8 cellular contexts compared by ENCODE assay signal in genomic region chr11:73761403-73761945, GRCh38. TPM values are rescaled to one million over a fixed set of nuclear protein-coding genes. Genes with fewer than 3 reads are reported as not detected.
DNase-seq lines count a peak whose midpoint lies in the region; ATAC-seq and TF ChIP-seq lines count a peak whose summit lies in the region.

No MANE protein-coding gene starts in this region.

- peaks cover 19% of the 10 kb centered on the region in 2 donors for H3K4me1 ChIP-seq in thyroid gland

- peaks cover 34% of the 10 kb centered on the region for H3K4me1 Mint-ChIP-seq in CD4-positive, alpha-beta T cell (ENCODE audit: low read depth)
- H3K4me1 Mint-ChIP-seq in activated naive CD8-positive, alpha-beta T cell treated with anti-CD3 and anti-CD28 coated beads, Interleukin-2, amount 50 U/mL, for 24 hours, result peaks cover 30% of the 10 kb centered on the region

- TF ChIP-seq CTCF in CD4-positive, alpha-beta T cell (IDR thresholded peaks at IDR 0.05), result no peak
- peak in 1 of 6 experiments; percentile 1 for TF ChIP-seq CTCF in thyroid gland (IDR thresholded peaks at IDR 0.05)

- 47 to 48% methylated on average over 16 of the region's 16 CpGs for WGBS in thyroid gland, 2 donors

- no peak for DNase-seq in CD4-positive, alpha-beta T cell
- DNase-seq in activated naive CD8-positive, alpha-beta T cell treated with anti-CD3 and anti-CD28 coated beads, Interleukin-2, amount 50 U/mL, for 24 hours, result no peak
- DNase-seq in left colon, result peak; percentile 43 to 46
- DNase-seq in thyroid gland, result no peak
- no peak for DNase-seq in effector CD4-positive, alpha-beta T cell
- DNase-seq in putamen (ENCODE audit: low spot score), result no peak
- DNase-seq in NCI-H187 (lab: John Stamatoyannopoulos, UW), result no peak

- peak; percentile 4 for ATAC-seq in CD4-positive, alpha-beta T cell (ENCODE audit: poor library complexity)
- ATAC-seq in HG02981 (IDR thresholded peaks at IDR 0.05; ENCODE audit: unreplicated experiment), result peak; percentile 1
- ATAC-seq in activated naive CD8-positive, alpha-beta T cell treated with anti-CD3 and anti-CD28 coated beads, Interleukin-2, amount 50 U/mL, for 24 hours, result peak; percentile 1
- ATAC-seq in left colon, result peak; percentile 10

- peak overlapping the region in 1 of 3 donors; percentile 18 for H3K4me3 ChIP-seq in thyroid gland (replicated peaks in 1 of 3)

- POLR2A ChIA-PET in CD4-positive, alpha-beta T cell (lab: Charles Lee), result interaction anchor here (0.5 to 3.9 kb wide), 23 partner anchors 9 to 1721 kb away, joined by 3 to 236 read pairs (median 4); partner anchors contain the start of genes COA4, FAM168A, FCHSD2 and LIPT2

- CTCF ChIA-PET in CD4-positive, alpha-beta T cell (lab: Charles Lee), result interaction anchor here (0.6 to 4.1 kb wide), 9 partner anchors 9 to 619 kb away, joined by 3 to 35 read pairs (median 4); partner anchors contain the start of genes FCHSD2 and MRPL48

- H3K27me3 ChIP-seq in CD4-positive, alpha-beta T cell (ENCODE audit: control insufficient read depth, insufficient read depth, low read length), result no peaks in the 10 kb centered on the region
- no peaks in the 10 kb centered on the region for H3K27me3 ChIP-seq in thyroid gland

- intact Hi-C loops in CD4-positive, alpha-beta T cell (cut with DNase I, micrococcal nuclease), result loop anchor here (1.0 to 10.0 kb wide), 7 partner anchors 18 to 733 kb away; partner anchors contain the start of genes COA4 (in 2 of the 2), PAAF1 (in 2 of the 2), C2CD3 (in 1 of the 2) and FAM168A (in 1 of the 2)
- intact Hi-C loops in left colon (cut with DNase I, micrococcal nuclease), result no loop called here
- intact Hi-C loops in thyroid gland (cut with DNase I), result no loop called here

- no peaks in the 10 kb centered on the region for H3K9me3 ChIP-seq in CD4-positive, alpha-beta T cell (ENCODE audit: control insufficient read depth, low read length)
- H3K9me3 ChIP-seq in thyroid gland, result no peaks in the 10 kb centered on the region

- no peaks in the 10 kb centered on the region for H3K9me3 Mint-ChIP-seq in CD4-positive, alpha-beta T cell
- H3K9me3 Mint-ChIP-seq in activated naive CD8-positive, alpha-beta T cell treated with anti-CD3 and anti-CD28 coated beads, Interleukin-2, amount 50 U/mL, for 24 hours, result no peaks in the 10 kb centered on the region

- no peaks in the 10 kb centered on the region for H3K36me3 ChIP-seq in thyroid gland

- H3K27ac Mint-ChIP-seq in CD4-positive, alpha-beta T cell, result peak overlapping the region; percentile 79
- peak overlapping the region; percentile 93 for H3K27ac Mint-ChIP-seq in activated naive CD8-positive, alpha-beta T cell treated with anti-CD3 and anti-CD28 coated beads, Interleukin-2, amount 50 U/mL, for 24 hours

- peaks cover 13% of the 10 kb centered on the region for H3K36me3 Mint-ChIP-seq in CD4-positive, alpha-beta T cell (ENCODE audit: low read depth)
- peaks cover 5% of the 10 kb centered on the region for H3K36me3 Mint-ChIP-seq in activated naive CD8-positive, alpha-beta T cell treated with anti-CD3 and anti-CD28 coated beads, Interleukin-2, amount 50 U/mL, for 24 hours (ENCODE audit: low read depth)

- H3K27me3 Mint-ChIP-seq in CD4-positive, alpha-beta T cell, result peaks cover 5% of the 10 kb centered on the region
- H3K27me3 Mint-ChIP-seq in activated naive CD8-positive, alpha-beta T cell treated with anti-CD3 and anti-CD28 coated beads, Interleukin-2, amount 50 U/mL, for 24 hours, result no peaks in the 10 kb centered on the region

- H3K4me3 Mint-ChIP-seq in CD4-positive, alpha-beta T cell, result peak overlapping the region; percentile 84
- peak overlapping the region; percentile 95 for H3K4me3 Mint-ChIP-seq in activated naive CD8-positive, alpha-beta T cell treated with anti-CD3 and anti-CD28 coated beads, Interleukin-2, amount 50 U/mL, for 24 hours

- TF ChIP-seq POLR2A in thyroid gland (IDR thresholded peaks at IDR 0.05), result no peak

- H3K27ac ChIP-seq in CD4-positive, alpha-beta T cell (ENCODE audit: low read depth, low read length), result peak overlapping the region; percentile 84
- H3K27ac ChIP-seq in thyroid gland, result peak overlapping the region; percentile 82 to 87 (median 86)

RNA-seq across cellular contexts. Expression of gene RAB6A, which starts 0.6 kb away (rescaled TPM):
- 10 to 100 TPM; 42.6 to 49.3 TPM for total RNA-seq in CD4-positive, alpha-beta T cell
- total RNA-seq in left colon, result 100 to 1,000 TPM; 144 to 154 TPM
- 100 to 1,000 TPM; 131 to 191 (median 178) TPM for total RNA-seq in thyroid gland

RNA-seq across cellular contexts. Expression of gene MRPL48, which starts 26.2 kb away (rescaled TPM):
- 10 to 100 TPM in 1 of 2 experiments, 1 to 10 TPM in 1; 9.5 to 10.1 TPM for total RNA-seq in CD4-positive, alpha-beta T cell
- total RNA-seq in left colon (10 to 100 TPM; 39.9 to 44.1 TPM), thyroid gland (10 to 100 TPM; 16.0 to 38.5 (median 29.8) TPM)

Comparison
In these comparisons a context has a peak if more than half of its experiments do, and no peak if none do; other contexts are left out.
1. DNase-seq: peak in left colon (2 of 2); none in CD4-positive, alpha-beta T cell (0 of 10), activated naive CD8-positive, alpha-beta T cell treated with anti-CD3 and anti-CD28 coated beads, Interleukin-2, amount 50 U/mL, for 24 hours (single experiment), thyroid gland (0 of 2), effector CD4-positive, alpha-beta T cell (single experiment), putamen (single experiment) and NCI-H187 (0 of 2).
2. intact Hi-C loops: an anchor here in CD4-positive, alpha-beta T cell (1.0 to 10.0 kb wide); none called in left colon and thyroid gland.
3. Peak in every context shown above with its lines, with median percentiles within 50 percentile points of each other: ATAC-seq.